21 cellular contexts compared by ENCODE assay signal in genomic region chr20:251352-251751, GRCh38. TPM values are rescaled to one million over a fixed set of nuclear protein-coding genes. Genes with fewer than 3 reads are reported as not detected.
"Had no signal": no experiment of that assay in that cellular context is flagged by ENCODE, and none has a peak within 500 bp of the region (broad histone marks: within the 10 kb centered on the region; RNA-seq: fewer than 3 reads in every experiment).

No MANE protein-coding gene starts in this region.

- H3K27ac ChIP-seq: dorsolateral prefrontal cortex, esophagus muscularis mucosa, left ventricle myocardium inferior, psoas muscle, spleen had no signal

- H3K36me3 ChIP-seq: esophagus muscularis mucosa, left ventricle myocardium inferior, spleen had no signal

- H3K4me1 ChIP-seq: esophagus muscularis mucosa, left ventricle myocardium inferior, psoas muscle, spleen had no signal

- H3K27ac Mint-ChIP-seq: activated CD4-positive, alpha-beta memory T cell treated with anti-CD3 and anti-CD28 coated beads, Interleukin-2, amount 10 ng/mL, durations not matched to agents 7 days and 5 days; activated CD4-positive, alpha-beta T cell treated with anti-CD3 and anti-CD28 coated beads for 36 hours; memory B cell; nephron had no signal

- H3K4me3 Mint-ChIP-seq: activated CD4-positive, alpha-beta memory T cell treated with anti-CD3 and anti-CD28 coated beads, Interleukin-2, amount 10 ng/mL, durations not matched to agents 7 days and 5 days; activated CD4-positive, alpha-beta T cell treated with anti-CD3 and anti-CD28 coated beads for 36 hours; memory B cell; nephron had no signal

- H3K4me1 Mint-ChIP-seq: memory B cell, nephron had no signal

- DNase-seq: activated CD4-positive, alpha-beta memory T cell treated with anti-CD3 and anti-CD28 coated beads, Interleukin-2, amount 10 ng/mL, durations not matched to agents 7 days and 5 days; activated CD4-positive, alpha-beta T cell treated with anti-CD3 and anti-CD28 coated beads for 36 hours; activated gamma-delta T cell treated with Interleukin-2 at 50 U/mL for 16 hours; activated T-cell treated with anti-CD3 and anti-CD28 coated beads, Interleukin-2, amount 50 U/mL, for 48 hours; dorsolateral prefrontal cortex; kidney; left ventricle myocardium inferior; psoas muscle; spleen; stimulated activated CD4-positive, alpha-beta T cell treated with anti-CD3 and anti-CD28 coated beads, Interleukin-1b, Interleukin-23, amount 100 ng/mL, for 48 hours; stimulated activated naive CD4-positive, alpha-beta T cell; substantia nigra; trophoblast cell had no signal

- H3K4me3 ChIP-seq: dorsolateral prefrontal cortex, esophagus muscularis mucosa, left ventricle myocardium inferior, psoas muscle, spleen had no signal

- ATAC-seq: activated CD4-positive, alpha-beta T cell treated with anti-CD3 and anti-CD28 coated beads for 36 hours; psoas muscle; sciatic nerve had no signal

- H3K27me3 Mint-ChIP-seq: activated CD4-positive, alpha-beta T cell treated with anti-CD3 and anti-CD28 coated beads for 36 hours; memory B cell had no signal

- H3K9me3 Mint-ChIP-seq: activated CD4-positive, alpha-beta memory T cell treated with anti-CD3 and anti-CD28 coated beads, Interleukin-2, amount 10 ng/mL, durations not matched to agents 7 days and 5 days; memory B cell; nephron had no signal

- H3K9me3 ChIP-seq: psoas muscle had no signal

- H3K36me3 Mint-ChIP-seq: memory B cell had no signal

RNA-seq across cellular contexts. Expression of gene DEFB132, which starts 6.2 kb away (rescaled TPM):
- total RNA-seq: activated CD4-positive, alpha-beta memory T cell treated with anti-CD3 and anti-CD28 coated beads, Interleukin-2, amount 10 ng/mL, durations not matched to agents 7 days and 5 days; activated CD4-positive, alpha-beta T cell treated with anti-CD3 and anti-CD28 coated beads for 36 hours; astrocyte; dorsolateral prefrontal cortex; esophagus muscularis mucosa; fibroblast of villous mesenchyme; kidney; left ventricle myocardium inferior; psoas muscle; sciatic nerve; spleen; T-helper 1 cell treated with Interleukin-12 subunit alpha and Interleukin-12 subunit beta and Interleukin-4 antibody, amounts not matched to agents 30 ng/mL and 1 ng/mL, for 36 hours had no signal
- polyA plus RNA-seq: psoas muscle, spleen had no signal

RNA-seq across cellular contexts. Expression of gene DEFB129, which starts 24.3 kb away (rescaled TPM):
- total RNA-seq: activated CD4-positive, alpha-beta memory T cell treated with anti-CD3 and anti-CD28 coated beads, Interleukin-2, amount 10 ng/mL, durations not matched to agents 7 days and 5 days; activated CD4-positive, alpha-beta T cell treated with anti-CD3 and anti-CD28 coated beads for 36 hours; astrocyte; dorsolateral prefrontal cortex; esophagus muscularis mucosa; fibroblast of villous mesenchyme; kidney; left ventricle myocardium inferior; omental fat pad; psoas muscle; sciatic nerve; spleen; T-helper 1 cell treated with Interleukin-12 subunit alpha and Interleukin-12 subunit beta and Interleukin-4 antibody, amounts not matched to agents 30 ng/mL and 1 ng/mL, for 36 hours had no signal
- polyA plus RNA-seq: psoas muscle, spleen had no signal
